In the genomic region with DNA sequence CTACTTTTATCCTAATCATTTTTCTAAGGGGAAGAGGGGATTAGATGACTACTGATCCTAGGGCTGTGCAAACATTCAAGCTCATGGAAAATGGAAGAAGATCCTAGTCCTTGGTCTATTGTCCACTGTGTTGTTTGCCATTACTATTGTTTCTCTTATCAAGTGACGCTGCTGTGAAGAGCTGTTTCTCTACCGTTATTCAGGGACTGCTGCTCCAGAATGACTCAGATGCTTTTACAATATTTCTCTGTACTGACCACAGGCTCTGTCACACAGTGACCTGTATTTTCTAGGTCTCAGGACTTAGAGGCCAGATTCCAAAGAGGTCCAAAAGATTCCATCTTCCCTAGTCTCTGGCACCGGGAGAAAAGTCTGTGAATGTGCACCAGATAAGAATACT, we compare ENCODE assay signal across 1 cellular context.
TF ChIP-seq lines count a peak whose summit lies in the region.

No MANE protein-coding gene starts in this region.

TF ChIP-seq in GM12878, 131 proteins besides CTCF, POLR2A, EP300 and RAD21 (continued from another document):
- TF ChIP-seq, protein P1, sequence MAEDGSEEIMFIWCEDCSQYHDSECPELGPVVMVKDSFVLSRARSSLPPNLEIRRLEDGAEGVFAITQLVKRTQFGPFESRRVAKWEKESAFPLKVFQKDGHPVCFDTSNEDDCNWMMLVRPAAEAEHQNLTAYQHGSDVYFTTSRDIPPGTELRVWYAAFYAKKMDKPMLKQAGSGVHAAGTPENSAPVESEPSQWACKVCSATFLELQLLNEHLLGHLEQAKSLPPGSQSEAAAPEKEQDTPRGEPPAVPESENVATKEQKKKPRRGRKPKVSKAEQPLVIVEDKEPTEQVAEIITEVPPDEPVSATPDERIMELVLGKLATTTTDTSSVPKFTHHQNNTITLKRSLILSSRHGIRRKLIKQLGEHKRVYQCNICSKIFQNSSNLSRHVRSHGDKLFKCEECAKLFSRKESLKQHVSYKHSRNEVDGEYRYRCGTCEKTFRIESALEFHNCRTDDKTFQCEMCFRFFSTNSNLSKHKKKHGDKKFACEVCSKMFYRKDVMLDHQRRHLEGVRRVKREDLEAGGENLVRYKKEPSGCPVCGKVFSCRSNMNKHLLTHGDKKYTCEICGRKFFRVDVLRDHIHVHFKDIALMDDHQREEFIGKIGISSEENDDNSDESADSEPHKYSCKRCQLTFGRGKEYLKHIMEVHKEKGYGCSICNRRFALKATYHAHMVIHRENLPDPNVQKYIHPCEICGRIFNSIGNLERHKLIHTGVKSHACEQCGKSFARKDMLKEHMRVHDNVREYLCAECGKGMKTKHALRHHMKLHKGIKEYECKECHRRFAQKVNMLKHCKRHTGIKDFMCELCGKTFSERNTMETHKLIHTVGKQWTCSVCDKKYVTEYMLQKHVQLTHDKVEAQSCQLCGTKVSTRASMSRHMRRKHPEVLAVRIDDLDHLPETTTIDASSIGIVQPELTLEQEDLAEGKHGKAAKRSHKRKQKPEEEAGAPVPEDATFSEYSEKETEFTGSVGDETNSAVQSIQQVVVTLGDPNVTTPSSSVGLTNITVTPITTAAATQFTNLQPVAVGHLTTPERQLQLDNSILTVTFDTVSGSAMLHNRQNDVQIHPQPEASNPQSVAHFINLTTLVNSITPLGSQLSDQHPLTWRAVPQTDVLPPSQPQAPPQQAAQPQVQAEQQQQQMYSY (CRISPR knock-in tag; IDR thresholded peaks at IDR 0.05) = no peak
- TF ChIP-seq ESRRA (IDR thresholded peaks at IDR 0.05; ENCODE audit: low read length) (no peak), KLF5 (IDR thresholded peaks at IDR 0.05; ENCODE audit: partially characterized antibody) (no peak), FOXK2 (IDR thresholded peaks at IDR 0.05) (no peak)
TF ChIP-seq in GM12878: peak in this region for 0.
